Comparison of ENCODE assay signal across 8 cellular contexts in the genomic region with DNA sequence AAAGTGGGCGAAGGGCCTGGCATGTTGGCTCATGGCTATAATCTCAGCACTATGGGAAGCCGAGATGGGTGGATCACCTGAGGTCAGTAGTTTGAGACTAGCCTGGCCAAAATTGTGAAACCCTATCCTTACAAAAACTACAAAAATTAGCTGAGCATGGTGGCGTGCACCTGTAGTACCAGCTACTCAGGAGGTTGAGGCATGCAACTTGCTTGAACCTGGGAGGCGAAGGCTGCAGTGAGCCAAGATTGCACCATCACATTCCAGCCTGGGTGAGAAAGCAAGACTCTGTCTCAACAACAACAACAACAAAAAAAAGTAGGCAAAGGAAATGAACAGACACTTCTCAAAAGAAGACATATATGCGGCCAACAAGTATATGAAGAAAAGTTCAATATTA.
"Had no signal": no experiment of that assay in that cellular context is flagged by ENCODE, and none has a peak within 500 bp of the region (broad histone marks: within the 10 kb centered on the region; RNA-seq: fewer than 3 reads in every experiment).

No MANE protein-coding gene starts in this region.

- FAIRE-seq: G401.6, GM12878, GM12891, GM12892, GM18507, GM19239 had no signal

- H3K4me3 ChIP-seq: GM12878 had no signal

- DNase-seq: GDM1, GF-D8 had no signal

- ATAC-seq: GM12878 had no signal
